Comparison of ENCODE assay signal across 11 cellular contexts in genomic region chr10:34254596-34254995, GRCh38.
DNase-seq lines count a peak whose midpoint lies in the region; FAIRE-seq and TF ChIP-seq lines count a peak whose summit lies in the region.
"Had no signal": no experiment of that assay in that cellular context is flagged by ENCODE, and none has a peak within 500 bp of the region (broad histone marks: within the 10 kb centered on the region; RNA-seq: fewer than 3 reads in every experiment).

No MANE protein-coding gene starts in this region.

- no peak overlapping the region for H3K27ac Mint-ChIP-seq in activated naive CD4-positive, alpha-beta T cell treated with anti-CD3 and anti-CD28 coated beads for 36 hours
- no peak overlapping the region for H3K27ac Mint-ChIP-seq in activated naive CD4-positive, alpha-beta T cell treated with anti-CD3 and anti-CD28 coated beads, Interleukin-2, amount 10 ng/mL, durations not matched to agents 7 days and 5 days
- H3K27ac Mint-ChIP-seq: CD4-positive, CD25-positive, alpha-beta regulatory T cell had no signal

- H3K4me1 ChIP-seq in small intestine (ENCODE audit: control insufficient read depth in 2 of 2, insufficient read depth in 1 of 2, low read depth in 1 of 2, low read length in 1 of 2): no peaks in the 10 kb centered on the region
- peaks cover 0 to 10% (median 2%) of the 10 kb centered on the region in 4 donors for H3K4me1 ChIP-seq in sigmoid colon
- H3K4me1 ChIP-seq in smooth muscle cell (ENCODE audit: low read depth): no peaks in the 10 kb centered on the region

- H3K27me3 ChIP-seq in small intestine (ENCODE audit: control insufficient read depth in 2 of 2, insufficient read depth in 2 of 2, low read length in 2 of 2) (no peaks in the 10 kb centered on the region), sigmoid colon (no peaks in the 10 kb centered on the region), smooth muscle cell (ENCODE audit: low read depth) (no peaks in the 10 kb centered on the region)

- H3K9me3 ChIP-seq in small intestine (ENCODE audit: control insufficient read depth, low read depth): no peaks in the 10 kb centered on the region
- no peaks in the 10 kb centered on the region for H3K9me3 ChIP-seq in sigmoid colon
- H3K9me3 ChIP-seq in smooth muscle cell (replicated peaks; ENCODE audit: low read depth): no peaks in the 10 kb centered on the region

- H3K9ac ChIP-seq in smooth muscle cell (ENCODE audit: low read depth): no peak overlapping the region

- H3K27me3 Mint-ChIP-seq in activated naive CD4-positive, alpha-beta T cell treated with anti-CD3 and anti-CD28 coated beads for 36 hours (ENCODE audit: low read depth): peaks cover 4% of the 10 kb centered on the region
- H3K27me3 Mint-ChIP-seq in activated naive CD4-positive, alpha-beta T cell treated with anti-CD3 and anti-CD28 coated beads, Interleukin-2, amount 10 ng/mL, durations not matched to agents 7 days and 5 days: no peaks in the 10 kb centered on the region

- H3K9me3 Mint-ChIP-seq in activated naive CD4-positive, alpha-beta T cell treated with anti-CD3 and anti-CD28 coated beads for 36 hours: no peaks in the 10 kb centered on the region
- no peaks in the 10 kb centered on the region for H3K9me3 Mint-ChIP-seq in activated naive CD4-positive, alpha-beta T cell treated with anti-CD3 and anti-CD28 coated beads, Interleukin-2, amount 10 ng/mL, durations not matched to agents 7 days and 5 days
- H3K9me3 Mint-ChIP-seq: nephron had no signal

- H2AFZ ChIP-seq in smooth muscle cell (ENCODE audit: low read depth): no peak overlapping the region

- no peak overlapping the region for H3K4me3 Mint-ChIP-seq in activated naive CD4-positive, alpha-beta T cell treated with anti-CD3 and anti-CD28 coated beads for 36 hours
- no peak overlapping the region for H3K4me3 Mint-ChIP-seq in activated naive CD4-positive, alpha-beta T cell treated with anti-CD3 and anti-CD28 coated beads, Interleukin-2, amount 10 ng/mL, durations not matched to agents 7 days and 5 days
- H3K4me3 Mint-ChIP-seq: CD4-positive, CD25-positive, alpha-beta regulatory T cell; nephron had no signal

- DNase-seq in activated naive CD4-positive, alpha-beta T cell treated with anti-CD3 and anti-CD28 coated beads for 36 hours: peak; percentile 54
- DNase-seq in activated naive CD4-positive, alpha-beta T cell treated with anti-CD3 and anti-CD28 coated beads, Interleukin-2, amount 10 ng/mL, durations not matched to agents 7 days and 5 days: no peak
- DNase-seq in HK-2 (ENCODE audit: unreplicated experiment): peak; percentile 36
- peak; percentile 80 for DNase-seq in amniotic epithelial cell (ENCODE audit: low read depth)
- DNase-seq in small intestine: peak; percentile 51
- no peak for DNase-seq in sigmoid colon
- no peak for DNase-seq in smooth muscle cell (lab: John Stamatoyannopoulos, UW; ENCODE audit: unreplicated experiment)
- DNase-seq in frontal cortex (ENCODE audit: low spot score in 2 of 2): no peak
- DNase-seq: CD4-positive, CD25-positive, alpha-beta regulatory T cell had no signal

- no peak overlapping the region for H3K27ac ChIP-seq in small intestine (ENCODE audit: low read depth in 1 of 2, low read length in 1 of 2)
- H3K27ac ChIP-seq in sigmoid colon: no peak overlapping the region
- no peak overlapping the region for H3K27ac ChIP-seq in smooth muscle cell (ENCODE audit: low read depth)

- no peaks in the 10 kb centered on the region for H4K20me1 ChIP-seq in smooth muscle cell (ENCODE audit: low read depth)

- no peak for TF ChIP-seq CTCF in sigmoid colon (IDR thresholded peaks at IDR 0.05)
- no peak for TF ChIP-seq CTCF in smooth muscle cell (IDR thresholded peaks at IDR 0.05; ENCODE audit: borderline replicate concordance, insufficient read depth, poor library complexity, severe bottlenecking)

- TF ChIP-seq POLR2A in sigmoid colon (IDR thresholded peaks at IDR 0.05): no peak

- H3K36me3 ChIP-seq in small intestine (ENCODE audit: control insufficient read depth in 2 of 2, insufficient read depth in 2 of 2, low read length in 2 of 2) (no peaks in the 10 kb centered on the region), sigmoid colon (peaks cover 0 to 5% (median 0%) of the 10 kb centered on the region in 4 donors), smooth muscle cell (ENCODE audit: low read depth) (no peaks in the 10 kb centered on the region)

- H3K4me1 Mint-ChIP-seq in activated naive CD4-positive, alpha-beta T cell treated with anti-CD3 and anti-CD28 coated beads for 36 hours (ENCODE audit: low read depth): peaks cover 11% of the 10 kb centered on the region
- H3K4me1 Mint-ChIP-seq in activated naive CD4-positive, alpha-beta T cell treated with anti-CD3 and anti-CD28 coated beads, Interleukin-2, amount 10 ng/mL, durations not matched to agents 7 days and 5 days: no peaks in the 10 kb centered on the region
- H3K4me1 Mint-ChIP-seq: CD4-positive, CD25-positive, alpha-beta regulatory T cell had no signal

- H3K79me2 ChIP-seq in smooth muscle cell (ENCODE audit: low read depth): no peaks in the 10 kb centered on the region

- CTCF ChIA-PET in activated naive CD4-positive, alpha-beta T cell treated with anti-CD3 and anti-CD28 coated beads for 36 hours (lab: Charles Lee): no interaction called here
- CTCF ChIA-PET in activated naive CD4-positive, alpha-beta T cell treated with anti-CD3 and anti-CD28 coated beads, Interleukin-2, amount 10 ng/mL, durations not matched to agents 7 days and 5 days (lab: Charles Lee): no interaction called here

- H3K4me2 ChIP-seq in smooth muscle cell: no peak overlapping the region

- peaks cover 4% of the 10 kb centered on the region for H3F3A ChIP-seq in smooth muscle cell (ENCODE audit: low read depth)

- H3K36me3 Mint-ChIP-seq in activated naive CD4-positive, alpha-beta T cell treated with anti-CD3 and anti-CD28 coated beads for 36 hours (ENCODE audit: low read depth): no peaks in the 10 kb centered on the region
- no peaks in the 10 kb centered on the region for H3K36me3 Mint-ChIP-seq in activated naive CD4-positive, alpha-beta T cell treated with anti-CD3 and anti-CD28 coated beads, Interleukin-2, amount 10 ng/mL, durations not matched to agents 7 days and 5 days
- H3K36me3 Mint-ChIP-seq: CD4-positive, CD25-positive, alpha-beta regulatory T cell had no signal

- no peak for TF ChIP-seq EP300 in sigmoid colon (IDR thresholded peaks at IDR 0.05)

- H3K4me3 ChIP-seq in small intestine (ENCODE audit: low read depth in 1 of 2, low read length in 2 of 2) (no peak overlapping the region), sigmoid colon (no peak overlapping the region), smooth muscle cell (no peak overlapping the region)

- FAIRE-seq in small intestine (lab: Jason Lieb, UNC) (no peak), frontal cortex (lab: Jason Lieb, UNC) (no peak)
- FAIRE-seq: TTC549 had no signal

- intact Hi-C loops in activated naive CD4-positive, alpha-beta T cell treated with anti-CD3 and anti-CD28 coated beads for 36 hours (cut with micrococcal nuclease): loop anchor here (2.0 kb wide), 1 partner anchor 26 kb away; no protein-coding TSS in a partner anchor
- intact Hi-C loops in sigmoid colon (cut with DNase I): no loop called here

Comparison
In these comparisons a context has a peak if more than half of its experiments do, and no peak if none do; other contexts are left out.
1. DNase-seq: peak in activated naive CD4-positive, alpha-beta T cell treated with anti-CD3 and anti-CD28 coated beads for 36 hours (single experiment), HK-2 (single experiment), amniotic epithelial cell (single experiment) and small intestine (single experiment); none in activated naive CD4-positive, alpha-beta T cell treated with anti-CD3 and anti-CD28 coated beads, Interleukin-2, amount 10 ng/mL, durations not matched to agents 7 days and 5 days (single experiment), sigmoid colon (single experiment), smooth muscle cell (single experiment) and frontal cortex (0 of 2).